12 cellular contexts compared by ENCODE assay signal in genomic region chr6:31908791-31909190, GRCh38. TPM values are rescaled to one million over a fixed set of nuclear protein-coding genes. Genes with fewer than 3 reads are reported as not detected.
A peak's percentile ranks its signal among the peaks of the same experiment; 100 is the strongest.
DNase-seq lines count a peak whose midpoint lies in the region; ATAC-seq, FAIRE-seq and TF ChIP-seq lines count a peak whose summit lies in the region.
"Had no signal": no experiment of that assay in that cellular context is flagged by ENCODE, and none has a peak within 500 bp of the region (broad histone marks: within the 10 kb centered on the region; RNA-seq: fewer than 3 reads in every experiment).

No MANE protein-coding gene starts in this region.

- POLR2A ChIA-PET in K562 (lab: Yijun Ruan, JAX), result interaction anchor here (1.2 to 1.7 kb wide), 2 partner anchors 10 to 14 kb away, joined by 4 to 5 read pairs; no protein-coding TSS in a partner anchor
- POLR2A ChIA-PET in PC-9 (lab: Charles Lee; ENCODE audit: unreplicated experiment), result interaction anchor here (0.6 kb wide), 3 partner anchors 40 to 222 kb away, joined by 3 to 6 read pairs (median 3); partner anchors contain the start of gene FKBPL

- TF ChIP-seq POLR2A in K562 (conservative IDR thresholded peaks at IDR 0.05), result no peak

- H3K4me2 ChIP-seq in K562 (ENCODE audit: insufficient read depth, low read length), result no peak overlapping the region
- H3K4me2 ChIP-seq in PC-9, result no peak overlapping the region

- intact Hi-C loops in K562 (cut with micrococcal nuclease), result loop anchor here (10.0 kb wide), 1 partner anchor 286 kb away; the partner anchor contains the start of genes GPSM3 and PBX2
- intact Hi-C loops in aorta (cut with DNase I), result loop anchor here in 1 of 2 donors (10.0 kb wide), 1 partner anchor 266 kb away; the partner anchor contains the start of genes AGPAT1 and RNF5
- intact Hi-C loops in PC-9 (cut with micrococcal nuclease; ENCODE audit: unreplicated experiment), result no loop called here

- H3K9ac ChIP-seq in K562 (ENCODE audit: insufficient read depth in 1 of 2, low read depth in 2 of 2, low read length in 2 of 2), result no peak overlapping the region

- H3K79me2 ChIP-seq in K562 (ENCODE audit: control insufficient read depth, insufficient read depth, low read length), result no peaks in the 10 kb centered on the region
- no peaks in the 10 kb centered on the region for H3K79me2 ChIP-seq in PC-9 (ENCODE audit: low read depth)

- H3K27me3 ChIP-seq in K562 (ENCODE audit: control insufficient read depth in 2 of 2, insufficient read depth in 2 of 2, low read length in 2 of 2), result no peaks in the 10 kb centered on the region
- H3K27me3 ChIP-seq in aorta (ENCODE audit: control insufficient read depth in 1 of 2, insufficient read depth in 2 of 2, low read length in 1 of 2), result no peaks in the 10 kb centered on the region
- H3K27me3 ChIP-seq in PC-9 (ENCODE audit: insufficient read depth, low read depth), result no peaks in the 10 kb centered on the region
- H3K27me3 ChIP-seq: upper lobe of right lung had no signal

- TF ChIP-seq CTCF in K562 (IDR thresholded peaks at IDR 0.05 in 2 of 3, conservative IDR thresholded peaks at IDR 0.05 in 1 of 3; ENCODE audit: insufficient read depth in 2 of 3, low read depth in 1 of 3, low read length in 3 of 3) (no peak), PC-9 (conservative IDR thresholded peaks at IDR 0.05) (no peak)

- H3K4me1 ChIP-seq in K562 (replicated peaks in 1 of 2; ENCODE audit: control insufficient read depth in 2 of 2, insufficient read depth in 2 of 2, low read length in 2 of 2) (peaks cover 19 to 23% of the 10 kb centered on the region in 2 experiments), aorta (ENCODE audit: control insufficient read depth in 1 of 2, insufficient read depth in 2 of 2, low read length in 2 of 2) (no peaks in the 10 kb centered on the region), PC-9 (replicated peaks; ENCODE audit: insufficient read depth) (peaks cover 23% of the 10 kb centered on the region; the same call in 1 of the 2 replicates)

- in situ Hi-C loops in K562 (cut with MboI), result no loop called here

- 12% methylated on average over 4 of the region's 4 CpGs for WGBS in K562 (ENCODE audit: insufficient coverage, low coverage, missing lambda C conversion rate)
- WGBS in aorta, 2 donors, result 49 to 51% methylated on average over 4 of the region's 4 CpGs

- DNase-seq in Daoy (ENCODE audit: low read depth), result peak; percentile 55
- peak in 1 of 4 experiments; percentile 26 for DNase-seq in K562 (ENCODE audit: extremely low read depth in 1 of 4, low spot score in 3 of 4)
- no peak for DNase-seq in aorta
- DNase-seq in NCI-H2107 (lab: John Stamatoyannopoulos, UW), result no peak
- DNase-seq in activated CD8-positive, alpha-beta memory T cell treated with anti-CD3 and anti-CD28 coated beads, Interleukin-2, amount 50 U/mL, for 4 hours, result no peak
- no peak for DNase-seq in PC-9
- DNase-seq: activated CD4-positive, alpha-beta T cell treated with anti-CD3 and anti-CD28 coated beads, Interleukin-2, amount 50 U/mL, for 1 hour; stimulated activated CD4-positive, alpha-beta T cell treated with anti-CD3 and anti-CD28 coated beads, Interleukin-12 subunit alpha, Interleukin-12 subunit beta, amount 100 ng/mL, for 4 hours; upper lobe of right lung had no signal

- ATAC-seq in GM19438 (IDR thresholded peaks at IDR 0.05; ENCODE audit: low read depth, unreplicated experiment), result peak; percentile 47
- peak; percentile 88 for ATAC-seq in HG03354 (IDR thresholded peaks at IDR 0.05; ENCODE audit: poor library complexity, severe bottlenecking, unreplicated experiment)
- peak; percentile 14; the same call in 1 of the 3 replicates for ATAC-seq in K562
- ATAC-seq in aorta (ENCODE audit: low FRiP score), result no peak
- ATAC-seq: upper lobe of right lung had no signal

- no TSS peak for BruUV-seq in K562 (replicated peaks; lab: Mats Ljungman, UMichigan)
- BruUV-seq in PC-9 (replicated peaks; lab: Mats Ljungman, UMichigan), result no TSS peak

- H3K36me3 ChIP-seq in K562 (ENCODE audit: control insufficient read depth, insufficient read depth, low read length), result no peaks in the 10 kb centered on the region
- no peaks in the 10 kb centered on the region for H3K36me3 ChIP-seq in aorta (ENCODE audit: control insufficient read depth in 1 of 2, insufficient read depth in 2 of 2, low read length in 1 of 2)
- H3K36me3 ChIP-seq in PC-9 (ENCODE audit: low read depth), result no peaks in the 10 kb centered on the region
- H3K36me3 ChIP-seq: upper lobe of right lung had no signal

- no peaks in the 10 kb centered on the region for H3K9me1 ChIP-seq in K562 (ENCODE audit: control insufficient read depth, insufficient read depth, low read length)

- TF ChIP-seq RAD21 in K562 (CRISPR knock-in tag; conservative IDR thresholded peaks at IDR 0.05 in 1 of 2, IDR thresholded peaks at IDR 0.05 in 1 of 2), result no peak

- FAIRE-seq in K562 (lab: Jason Lieb, UNC), result no peak

- no peaks in the 10 kb centered on the region for H3K9me3 ChIP-seq in K562 (replicated peaks; ENCODE audit: control insufficient read depth, insufficient read depth, low read depth, low read length)
- H3K9me3 ChIP-seq in aorta (ENCODE audit: control insufficient read depth, low read length), result no peaks in the 10 kb centered on the region
- H3K9me3 ChIP-seq in PC-9 (ENCODE audit: insufficient read depth, low read depth), result no peaks in the 10 kb centered on the region
- H3K9me3 ChIP-seq: upper lobe of right lung had no signal

- no peak for TF ChIP-seq EP300 in K562 (IDR thresholded peaks at IDR 0.05; ENCODE audit: low read length)

- CTCF ChIA-PET in K562 (lab: Yijun Ruan, JAX; ENCODE audit: low intra/inter-chr PET ratio) (no interaction called here), PC-9 (lab: Charles Lee) (no interaction called here)

- no peaks in the 10 kb centered on the region for H3K9me2 ChIP-seq in PC-9 (ENCODE audit: insufficient read depth)

- H4K20me1 ChIP-seq in K562 (replicated peaks; ENCODE audit: control insufficient read depth, insufficient read depth, low read length) (no peaks in the 10 kb centered on the region), PC-9 (ENCODE audit: insufficient read depth) (no peaks in the 10 kb centered on the region)

- H3F3A ChIP-seq in PC-9 (ENCODE audit: insufficient read depth, low read depth), result peaks cover 20% of the 10 kb centered on the region

- peak overlapping the region; percentile 40; the same call in 1 of the 2 replicates for H2AFZ ChIP-seq in K562 (ENCODE audit: low read depth, low read length)
- no peak overlapping the region for H2AFZ ChIP-seq in PC-9

- H3K4me3 ChIP-seq in K562 (no peak overlapping the region), aorta (ENCODE audit: low read length in 2 of 2) (no peak overlapping the region), PC-9 (no peak overlapping the region)
- H3K4me3 ChIP-seq: upper lobe of right lung had no signal

- H3K27ac ChIP-seq in K562 (ENCODE audit: extremely low read depth, low read depth, low read length), result 0 out of 3 replicates have a peak overlapping the region, but pooled peaks have one; percentile 0
- no peak overlapping the region for H3K27ac ChIP-seq in aorta (ENCODE audit: low read depth in 1 of 2, low read length in 2 of 2)
- H3K27ac ChIP-seq in PC-9, result no peak overlapping the region
- H3K27ac ChIP-seq: upper lobe of right lung had no signal

RNA-seq across cellular contexts. Expression of gene ZBTB12, which starts 6.9 kb away (rescaled TPM):
- total RNA-seq in Daoy (2014; rRNA removed; shearing (Covaris generic)), result 7.5 and 9.8 TPM in 2 replicates
- total RNA-seq in K562 (2011; cell fraction: chromatin; rRNA removed; ENCODE audit: low replicate concordance), result 2.2 and 5.9 TPM in 2 replicates
- 6.8 and 7.0 TPM in 2 replicates for total RNA-seq in K562 (2011; cell fraction: nucleolus; rRNA removed)
- total RNA-seq in K562 (2011; cell fraction: nucleoplasm; rRNA removed), result 2.7 and 2.9 TPM in 2 replicates
- total RNA-seq in K562 (2014; rRNA removed) (4.6 and 9.6 TPM in 2 replicates), K562 (2014; rRNA removed; fragmentation: Illumina TruSeq; extraction: Trizol) (1.4 and 1.9 TPM in 2 replicates), K562 (2015; rRNA removed; fragmentation: Illumina TruSeq; extraction: Trizol) (6.3 and 7.0 TPM in 2 replicates), K562 (2021) (9.9 and 12.4 TPM in 2 replicates), aorta (1 to 10 TPM; 1.8 to 4.9 TPM), PC-9 (2021) (16.2 and 20.3 TPM in 2 replicates)
- polyA plus RNA-seq in K562 (2011; rRNA removed) (2.6 and 4.1 TPM in 2 replicates), K562 (2014; fragmentation: Illumina TruSeq; extraction: Trizol) (7.0 and 12.4 TPM in 2 replicates), K562 (2014; fragmentation: Nextera tagmentation; extraction: Ambion mirVana) (under 1 TPM in 1 of 2 experiments, not detected in 1; 0.03 TPM), K562 (2014; rRNA removed) (9.1 and 10.4 TPM in 2 replicates), aorta (1 to 10 TPM; 1.2 to 3.4 TPM)
- polyA plus RNA-seq in K562 (2011; cell fraction: cytosol; rRNA removed), result 4.1 and 8.1 TPM in 2 replicates
- polyA plus RNA-seq in K562 (2011; cell fraction: nucleus; rRNA removed), result 3.8 and 4.9 TPM in 2 replicates
- polyA plus RNA-seq in K562 (2012), result 15.0 and 15.4 TPM in 2 replicates
- polyA minus RNA-seq in K562 (2011; rRNA and poly(A)+ RNA removed), result 2.7 and 3.1 TPM in 2 replicates
- 6.1 and 6.5 TPM in 2 replicates for polyA minus RNA-seq in K562 (2011; cell fraction: cytosol; rRNA and poly(A)+ RNA removed)
- polyA minus RNA-seq in K562 (2011; cell fraction: nucleus; rRNA and poly(A)+ RNA removed), result 5.0 and 8.6 TPM in 2 replicates

RNA-seq across cellular contexts. Expression of gene EHMT2, which starts 11.3 kb away (rescaled TPM):
- total RNA-seq in Daoy (2014; rRNA removed; shearing (Covaris generic)), result 72.8 and 80.6 TPM in 2 replicates
- total RNA-seq in K562 (2011; cell fraction: chromatin; rRNA removed; ENCODE audit: low replicate concordance), result 69.0 and 119 TPM in 2 replicates
- total RNA-seq in K562 (2011; cell fraction: nucleolus; rRNA removed), result 74.9 and 75.4 TPM in 2 replicates
- 62.5 and 71.7 TPM in 2 replicates for total RNA-seq in K562 (2011; cell fraction: nucleoplasm; rRNA removed)
- 42.0 and 61.8 TPM in 2 replicates for total RNA-seq in K562 (2014; rRNA removed)
- total RNA-seq in K562 (2014; rRNA removed; fragmentation: Illumina TruSeq; extraction: Trizol), result 16.5 and 24.5 TPM in 2 replicates
- total RNA-seq in K562 (2015; rRNA removed; fragmentation: Illumina TruSeq; extraction: Trizol), result 38.5 and 42.9 TPM in 2 replicates
- 61.7 and 63.8 TPM in 2 replicates for total RNA-seq in K562 (2021)
- polyA plus RNA-seq in K562 (2011; rRNA removed), result 29.1 and 49.4 TPM in 2 replicates
- 39.1 and 46.6 TPM in 2 replicates for polyA plus RNA-seq in K562 (2011; cell fraction: cytosol; rRNA removed)
- polyA plus RNA-seq in K562 (2011; cell fraction: nucleus; rRNA removed), result 121 and 148 TPM in 2 replicates
- 70.5 and 80.9 TPM in 2 replicates for polyA plus RNA-seq in K562 (2012)
- 56.5 and 61.4 TPM in 2 replicates for polyA plus RNA-seq in K562 (2014; fragmentation: Illumina TruSeq; extraction: Trizol)
- polyA plus RNA-seq in K562 (2014; fragmentation: Nextera tagmentation; extraction: Ambion mirVana), result 1 to 10 TPM; 2.1 to 4.1 TPM
- 41.2 and 44.9 TPM in 2 replicates for polyA plus RNA-seq in K562 (2014; rRNA removed)
- 31.6 and 42.3 TPM in 2 replicates for polyA minus RNA-seq in K562 (2011; rRNA and poly(A)+ RNA removed)
- polyA minus RNA-seq in K562 (2011; cell fraction: cytosol; rRNA and poly(A)+ RNA removed), result 38.8 and 54.2 TPM in 2 replicates
- 16.0 and 25.3 TPM in 2 replicates for polyA minus RNA-seq in K562 (2011; cell fraction: nucleus; rRNA and poly(A)+ RNA removed)
- total RNA-seq in aorta, result 10 to 100 TPM; 23.6 to 40.4 TPM
- 10 to 100 TPM; 16.7 to 56.8 TPM for polyA plus RNA-seq in aorta
- 57.3 and 68.3 TPM in 2 replicates for total RNA-seq in PC-9 (2021)

RNA-seq across cellular contexts. Expression of gene C2, which starts 18.7 kb away (rescaled TPM):
- 0.24 and 1.5 TPM in 2 replicates for total RNA-seq in Daoy (2014; rRNA removed; shearing (Covaris generic))
- total RNA-seq in K562 (2011; cell fraction: chromatin; rRNA removed; ENCODE audit: low replicate concordance), result 0.81 and 1.5 TPM in 2 replicates
- 0.66 and 1.5 TPM in 2 replicates for total RNA-seq in K562 (2011; cell fraction: nucleolus; rRNA removed)
- 0.66 and 0.84 TPM in 2 replicates for total RNA-seq in K562 (2011; cell fraction: nucleoplasm; rRNA removed)
- 0.05 and 0.20 TPM in 2 replicates for total RNA-seq in K562 (2014; rRNA removed)
- total RNA-seq in K562 (2014; rRNA removed; fragmentation: Illumina TruSeq; extraction: Trizol), result 0.40 TPM in 1 of 2 replicates, not detected in the other
- 0.58 and 0.72 TPM in 2 replicates for total RNA-seq in K562 (2015; rRNA removed; fragmentation: Illumina TruSeq; extraction: Trizol)
- total RNA-seq in K562 (2021), result 1.1 and 1.2 TPM in 2 replicates
- polyA plus RNA-seq in K562 (2011; rRNA removed), result 0.38 and 0.47 TPM in 2 replicates
- 0.34 and 0.53 TPM in 2 replicates for polyA plus RNA-seq in K562 (2011; cell fraction: cytosol; rRNA removed)
- 0.46 and 0.76 TPM in 2 replicates for polyA plus RNA-seq in K562 (2011; cell fraction: nucleus; rRNA removed)
- polyA plus RNA-seq in K562 (2012), result 0.44 and 4.6 TPM in 2 replicates
- polyA plus RNA-seq in K562 (2014; fragmentation: Illumina TruSeq; extraction: Trizol), result 0.36 and 0.40 TPM in 2 replicates
- polyA plus RNA-seq in K562 (2014; fragmentation: Nextera tagmentation; extraction: Ambion mirVana), result under 1 TPM in 1 of 2 experiments, not detected in 1; 0.27 TPM
- polyA plus RNA-seq in K562 (2014; rRNA removed), result 0.11 and 0.28 TPM in 2 replicates
- polyA minus RNA-seq in K562 (2011; rRNA and poly(A)+ RNA removed), result 0.14 and 0.15 TPM in 2 replicates
- 1.2 TPM in 1 of 2 replicates, not detected in the other for polyA minus RNA-seq in K562 (2011; cell fraction: cytosol; rRNA and poly(A)+ RNA removed)
- polyA minus RNA-seq in K562 (2011; cell fraction: nucleus; rRNA and poly(A)+ RNA removed), result 0.13 and 0.44 TPM in 2 replicates
- 10 to 100 TPM; 20.8 to 46.6 TPM for total RNA-seq in aorta
- polyA plus RNA-seq in aorta, result 10 to 100 TPM in 1 of 2 donors, 1 to 10 TPM in 1; 5.6 to 16.7 TPM
- 0.96 and 2.4 TPM in 2 replicates for total RNA-seq in PC-9 (2021)

RNA-seq across cellular contexts. Expression of gene SLC44A4, which starts 30.0 kb away (rescaled TPM):
- total RNA-seq in Daoy (2014; rRNA removed; shearing (Covaris generic)), result not detected in 2 replicates
- total RNA-seq in K562 (2011; cell fraction: chromatin; rRNA removed; ENCODE audit: low replicate concordance), result 13.6 and 22.5 TPM in 2 replicates
- total RNA-seq in K562 (2011; cell fraction: nucleolus; rRNA removed), result 16.0 and 16.6 TPM in 2 replicates
- total RNA-seq in K562 (2011; cell fraction: nucleoplasm; rRNA removed), result 10.0 and 15.2 TPM in 2 replicates
- 7.9 and 9.8 TPM in 2 replicates for total RNA-seq in K562 (2014; rRNA removed)
- total RNA-seq in K562 (2014; rRNA removed; fragmentation: Illumina TruSeq; extraction: Trizol), result 7.3 and 10.3 TPM in 2 replicates
- total RNA-seq in K562 (2015; rRNA removed; fragmentation: Illumina TruSeq; extraction: Trizol), result 9.2 and 11.2 TPM in 2 replicates
- 13.6 and 18.6 TPM in 2 replicates for total RNA-seq in K562 (2021)
- 11.2 and 13.0 TPM in 2 replicates for polyA plus RNA-seq in K562 (2011; rRNA removed)
- 9.9 and 10.0 TPM in 2 replicates for polyA plus RNA-seq in K562 (2011; cell fraction: cytosol; rRNA removed)
- 15.2 and 17.2 TPM in 2 replicates for polyA plus RNA-seq in K562 (2011; cell fraction: nucleus; rRNA removed)
- 10.3 and 17.3 TPM in 2 replicates for polyA plus RNA-seq in K562 (2012)
- 12.1 and 13.0 TPM in 2 replicates for polyA plus RNA-seq in K562 (2014; fragmentation: Illumina TruSeq; extraction: Trizol)
- 10 to 100 TPM in 1 of 2 experiments, 1 to 10 TPM in 1; 9.0 to 12.8 TPM for polyA plus RNA-seq in K562 (2014; fragmentation: Nextera tagmentation; extraction: Ambion mirVana)
- polyA plus RNA-seq in K562 (2014; rRNA removed), result 13.6 TPM in 2 replicates
- polyA minus RNA-seq in K562 (2011; rRNA and poly(A)+ RNA removed), result 2.9 and 3.4 TPM in 2 replicates
- polyA minus RNA-seq in K562 (2011; cell fraction: cytosol; rRNA and poly(A)+ RNA removed), result 1.4 and 4.3 TPM in 2 replicates
- polyA minus RNA-seq in K562 (2011; cell fraction: nucleus; rRNA and poly(A)+ RNA removed), result 4.2 and 5.8 TPM in 2 replicates
- 1 to 10 TPM in 1 of 2 donors, under 1 TPM in 1; 0.60 to 1.5 TPM for total RNA-seq in aorta
- 10 to 100 TPM in 1 of 2 donors, under 1 TPM in 1; 0.31 to 12.0 TPM for polyA plus RNA-seq in aorta
- 44.4 and 44.9 TPM in 2 replicates for total RNA-seq in PC-9 (2021)

RNA-seq across cellular contexts. Expression of gene CFB, which starts 37.1 kb away (rescaled TPM):
- 0.18 and 0.86 TPM in 2 replicates for total RNA-seq in Daoy (2014; rRNA removed; shearing (Covaris generic))
- 0.88 and 2.0 TPM in 2 replicates for total RNA-seq in K562 (2011; cell fraction: chromatin; rRNA removed; ENCODE audit: low replicate concordance)
- total RNA-seq in K562 (2011; cell fraction: nucleolus; rRNA removed), result 1.2 and 1.4 TPM in 2 replicates
- 0.95 TPM in 1 of 2 replicates, not detected in the other for total RNA-seq in K562 (2011; cell fraction: nucleoplasm; rRNA removed)
- total RNA-seq in K562 (2014; rRNA removed), result not detected in 2 replicates
- not detected in 2 replicates for total RNA-seq in K562 (2014; rRNA removed; fragmentation: Illumina TruSeq; extraction: Trizol)
- total RNA-seq in K562 (2015; rRNA removed; fragmentation: Illumina TruSeq; extraction: Trizol), result 0.22 TPM in 1 of 2 replicates, not detected in the other
- 0.91 and 1.1 TPM in 2 replicates for total RNA-seq in K562 (2021)
- polyA plus RNA-seq in K562 (2011; rRNA removed), result 0.20 and 0.21 TPM in 2 replicates
- not detected in 2 replicates for polyA plus RNA-seq in K562 (2011; cell fraction: cytosol; rRNA removed)
- polyA plus RNA-seq in K562 (2011; cell fraction: nucleus; rRNA removed), result 0.88 and 2.2 TPM in 2 replicates
- polyA plus RNA-seq in K562 (2012), result 0.69 and 1.1 TPM in 2 replicates
- 0.17 TPM in 1 of 2 replicates, not detected in the other for polyA plus RNA-seq in K562 (2014; fragmentation: Illumina TruSeq; extraction: Trizol)
- polyA plus RNA-seq in K562 (2014; fragmentation: Nextera tagmentation; extraction: Ambion mirVana), result under 1 TPM; 0.08 to 0.38 TPM
- 0.16 TPM in 1 of 2 replicates, not detected in the other for polyA plus RNA-seq in K562 (2014; rRNA removed)
- polyA minus RNA-seq in K562 (2011; rRNA and poly(A)+ RNA removed), result not detected in 2 replicates
- polyA minus RNA-seq in K562 (2011; cell fraction: cytosol; rRNA and poly(A)+ RNA removed), result 0.48 and 4.1 TPM in 2 replicates
- 0.67 TPM in 1 of 2 replicates, not detected in the other for polyA minus RNA-seq in K562 (2011; cell fraction: nucleus; rRNA and poly(A)+ RNA removed)
- 100 to 1,000 TPM in 1 of 2 donors, 10 to 100 TPM in 1; 56.7 to 141 TPM for total RNA-seq in aorta
- 10 to 100 TPM; 26.4 to 90.4 TPM for polyA plus RNA-seq in aorta
- total RNA-seq in PC-9 (2021), result 22.6 and 25.5 TPM in 2 replicates
- total RNA-seq: NCI-H460 had no signal
